14 cellular contexts compared by ENCODE assay signal in genomic region chr5:126793097-126793496, GRCh38. TPM values are rescaled to one million over a fixed set of nuclear protein-coding genes. Genes with fewer than 3 reads are reported as not detected.
DNase-seq lines count a peak whose midpoint lies in the region; TF ChIP-seq lines count a peak whose summit lies in the region.
"Had no signal": no experiment of that assay in that cellular context is flagged by ENCODE, and none has a peak within 500 bp of the region (broad histone marks: within the 10 kb centered on the region; RNA-seq: fewer than 3 reads in every experiment).

No MANE protein-coding gene starts in this region.

- H3K4me1 Mint-ChIP-seq in activated T-cell treated with anti-CD3 and anti-CD28 coated beads, Interleukin-2, amount 50 U/mL, for 24 hours (ENCODE audit: low read depth), result peaks cover 51% of the 10 kb centered on the region
- H3K4me1 Mint-ChIP-seq in activated CD4-positive, alpha-beta memory T cell treated with anti-CD3 and anti-CD28 coated beads for 36 hours (ENCODE audit: low read depth), result peaks cover 38% of the 10 kb centered on the region
- peaks cover 6% of the 10 kb centered on the region for H3K4me1 Mint-ChIP-seq in type B pancreatic cell (ENCODE audit: unreplicated experiment)

- H3K4me1 ChIP-seq in HEK293 (ENCODE audit: control insufficient read depth, insufficient read depth, low read length), result peaks cover 3% of the 10 kb centered on the region; the same call in 1 of the 2 replicates

- POLR2A ChIA-PET in HEK293 (lab: Yijun Ruan, JAX), result no interaction called here
- POLR2A ChIA-PET in activated CD4-positive, alpha-beta memory T cell treated with anti-CD3 and anti-CD28 coated beads for 36 hours (lab: Charles Lee), result no interaction called here

- H3K36me3 ChIP-seq in HEK293 (ENCODE audit: control insufficient read depth in 2 of 2, insufficient read depth in 1 of 2, low read length in 2 of 2), result no peaks in the 10 kb centered on the region; a peak in 1 of 3 replicates

- no peaks in the 10 kb centered on the region for H3K9me3 ChIP-seq in HEK293 (ENCODE audit: control insufficient read depth, insufficient read depth, low read depth, low read length)

- no peak overlapping the region for H3K4me3 Mint-ChIP-seq in activated T-cell treated with anti-CD3 and anti-CD28 coated beads, Interleukin-2, amount 50 U/mL, for 24 hours
- no peak overlapping the region for H3K4me3 Mint-ChIP-seq in activated CD4-positive, alpha-beta memory T cell treated with anti-CD3 and anti-CD28 coated beads for 36 hours
- H3K4me3 Mint-ChIP-seq in type B pancreatic cell, result no peak overlapping the region
- H3K4me3 Mint-ChIP-seq: activated naive CD8-positive, alpha-beta T cell treated with anti-CD3 and anti-CD28 coated beads for 36 hours had no signal

- no peaks in the 10 kb centered on the region for H3K27me3 Mint-ChIP-seq in activated T-cell treated with anti-CD3 and anti-CD28 coated beads, Interleukin-2, amount 50 U/mL, for 24 hours
- H3K27me3 Mint-ChIP-seq in activated CD4-positive, alpha-beta memory T cell treated with anti-CD3 and anti-CD28 coated beads for 36 hours, result no peaks in the 10 kb centered on the region
- H3K27me3 Mint-ChIP-seq in type B pancreatic cell, result no peaks in the 10 kb centered on the region
- H3K27me3 Mint-ChIP-seq: activated naive CD8-positive, alpha-beta T cell treated with anti-CD3 and anti-CD28 coated beads for 36 hours had no signal

- no peak for DNase-seq in activated T-cell treated with anti-CD3 and anti-CD28 coated beads, Interleukin-2, amount 50 U/mL, for 24 hours
- DNase-seq in activated T-cell treated with anti-CD3 and anti-CD28 coated beads, Interleukin-2, amount 50 U/mL, for 1 hour, result no peak
- DNase-seq in activated CD4-positive, alpha-beta memory T cell treated with anti-CD3 and anti-CD28 coated beads for 36 hours, result no peak
- no peak for DNase-seq in NCI-H69 (lab: John Stamatoyannopoulos, UW)
- DNase-seq in OCI-M1 (lab: John Stamatoyannopoulos, UW), result no peak
- DNase-seq in type B pancreatic cell (ENCODE audit: extremely low spot score, unreplicated experiment), result no peak
- no peak for DNase-seq in cerebellar nuclear complex (lab: John Stamatoyannopoulos, UW)
- DNase-seq: activated naive CD8-positive, alpha-beta T cell treated with anti-CD3 and anti-CD28 coated beads for 36 hours; GF-D8; glutamatergic neuron; islet precursor cell; Right ventricle myocardium superior; stimulated activated naive CD4-positive, alpha-beta T cell treated with Interleukin-2 at 50 U/mL for 16 hours had no signal

- peak overlapping the region; percentile 50 for H3K27ac Mint-ChIP-seq in activated T-cell treated with anti-CD3 and anti-CD28 coated beads, Interleukin-2, amount 50 U/mL, for 24 hours
- H3K27ac Mint-ChIP-seq in activated CD4-positive, alpha-beta memory T cell treated with anti-CD3 and anti-CD28 coated beads for 36 hours, result peak overlapping the region; percentile 38
- no peak overlapping the region for H3K27ac Mint-ChIP-seq in type B pancreatic cell
- H3K27ac Mint-ChIP-seq: activated naive CD8-positive, alpha-beta T cell treated with anti-CD3 and anti-CD28 coated beads for 36 hours had no signal

- intact Hi-C loops in activated CD4-positive, alpha-beta memory T cell treated with anti-CD3 and anti-CD28 coated beads for 36 hours (cut with micrococcal nuclease), result no loop called here

- peak overlapping the region; percentile 21; the same call in 1 of the 2 replicates for H3K27ac ChIP-seq in HEK293 (ENCODE audit: extremely low read depth, low read depth, low read length)

- TF ChIP-seq CTCF in HEK293 (tag by site-specific recombination; IDR thresholded peaks at IDR 0.05) (no peak), type B pancreatic cell (conservative IDR thresholded peaks at IDR 0.05) (no peak)

- H3K9me3 Mint-ChIP-seq in activated T-cell treated with anti-CD3 and anti-CD28 coated beads, Interleukin-2, amount 50 U/mL, for 24 hours, result no peaks in the 10 kb centered on the region
- no peaks in the 10 kb centered on the region for H3K9me3 Mint-ChIP-seq in activated CD4-positive, alpha-beta memory T cell treated with anti-CD3 and anti-CD28 coated beads for 36 hours
- H3K9me3 Mint-ChIP-seq in type B pancreatic cell, result no peaks in the 10 kb centered on the region
- H3K9me3 Mint-ChIP-seq: activated naive CD8-positive, alpha-beta T cell treated with anti-CD3 and anti-CD28 coated beads for 36 hours had no signal

- no peak overlapping the region for H3K4me3 ChIP-seq in HEK293 (ENCODE audit: low read depth, low read length)

- CTCF ChIA-PET in HEK293 (lab: Yijun Ruan, JAX), result interaction anchor here (0.8 to 2.6 kb wide), 2 partner anchors 12 to 13 kb away, joined by 3 to 10 read pairs; no protein-coding TSS in a partner anchor
- CTCF ChIA-PET in activated CD4-positive, alpha-beta memory T cell treated with anti-CD3 and anti-CD28 coated beads for 36 hours (lab: Charles Lee), result no interaction called here

- peaks cover 58% of the 10 kb centered on the region for H3K36me3 Mint-ChIP-seq in activated T-cell treated with anti-CD3 and anti-CD28 coated beads, Interleukin-2, amount 50 U/mL, for 24 hours (ENCODE audit: low read depth)
- peaks cover 13% of the 10 kb centered on the region for H3K36me3 Mint-ChIP-seq in activated CD4-positive, alpha-beta memory T cell treated with anti-CD3 and anti-CD28 coated beads for 36 hours
- H3K36me3 Mint-ChIP-seq in type B pancreatic cell, result peaks cover 8% of the 10 kb centered on the region

TF ChIP-seq in HEK293, 187 proteins besides CTCF, POLR2A, EP300 and RAD21:
- no peak for TF ChIP-seq WT1 (tag by site-specific recombination; IDR thresholded peaks at IDR 0.05)
- TF ChIP-seq ZNF664 (tag by site-specific recombination; IDR thresholded peaks at IDR 0.05), result 0 out of 2 replicates have a peak, but pooled peaks have one; percentile 53

RNA-seq across cellular contexts. Expression of gene LMNB1, which starts 16.2 kb away (rescaled TPM):
- total RNA-seq in activated CD4-positive, alpha-beta memory T cell treated with anti-CD3 and anti-CD28 coated beads for 36 hours, result 100 to 1,000 TPM; 212 to 215 TPM
- total RNA-seq in type B pancreatic cell (ENCODE audit: low replicate concordance), result 46.8 and 149 TPM in 2 replicates
